In genomic region chr7:1665721-1666250, GRCh38 we compare ENCODE assay signal across 8 cellular contexts. TPM values are rescaled to one million over a fixed set of nuclear protein-coding genes. Genes with fewer than 3 reads are reported as not detected.
DNase-seq lines count a peak whose midpoint lies in the region; ATAC-seq and TF ChIP-seq lines count a peak whose summit lies in the region.

No MANE protein-coding gene starts in this region.

- H3K27me3 Mint-ChIP-seq in CD8-positive, alpha-beta T cell (ENCODE audit: low read depth) = peaks cover 26% of the 10 kb centered on the region
- peaks cover 8 to 53% (median 30%) of the 10 kb centered on the region in 5 donors for H3K27me3 Mint-ChIP-seq in naive thymus-derived CD8-positive, alpha-beta T cell
- peaks cover 25 to 26% of the 10 kb centered on the region in 2 donors for H3K27me3 Mint-ChIP-seq in CD4-positive, alpha-beta memory T cell

- TF ChIP-seq CTCF in CD8-positive, alpha-beta T cell (IDR thresholded peaks at IDR 0.05) = no peak
- TF ChIP-seq CTCF in KMS-11 (conservative IDR thresholded peaks at IDR 0.05; ENCODE audit: low read depth, low read length) = no peak

- POLR2A ChIA-PET in CD8-positive, alpha-beta T cell (lab: Charles Lee) = no interaction called here
- POLR2A ChIA-PET in naive thymus-derived CD8-positive, alpha-beta T cell (lab: Charles Lee) = no interaction called here
- POLR2A ChIA-PET in CD4-positive, alpha-beta memory T cell (lab: Charles Lee; ENCODE audit: partially characterized antibody) = no interaction called here

- intact Hi-C loops in CD8-positive, alpha-beta T cell (cut with DNase I, micrococcal nuclease) = loop anchor here in 1 of 2 experiments (2.0 to 5.0 kb wide), 3 partner anchors 77 to 681 kb away; no protein-coding TSS in a partner anchor
- intact Hi-C loops in CD4-positive, alpha-beta memory T cell (cut with micrococcal nuclease) = no loop called here

- H3K36me3 ChIP-seq in CD8-positive, alpha-beta T cell (ENCODE audit: insufficient read depth, low read length) = no peaks in the 10 kb centered on the region
- H3K36me3 ChIP-seq in KMS-11 (ENCODE audit: insufficient read depth) = no peaks in the 10 kb centered on the region
- H3K36me3 ChIP-seq in effector memory CD4-positive, alpha-beta T cell (ENCODE audit: control insufficient read depth, insufficient read depth, low read length) = no peaks in the 10 kb centered on the region
- H3K36me3 ChIP-seq in CD4-positive, alpha-beta memory T cell (ENCODE audit: insufficient read depth, low read length) = no peaks in the 10 kb centered on the region

- peak overlapping the region; percentile 19 for H3K4me3 ChIP-seq in CD8-positive, alpha-beta T cell (ENCODE audit: low read depth, low read length)
- no peak overlapping the region for H3K4me3 ChIP-seq in KMS-11 (IDR thresholded peaks at IDR 0.05; ENCODE audit: insufficient read depth, low read depth, low read length)
- H3K4me3 ChIP-seq in effector memory CD4-positive, alpha-beta T cell (ENCODE audit: insufficient read depth, low read depth, low read length, poor library complexity, severe bottlenecking) = peak overlapping the region; percentile 58
- no peak overlapping the region for H3K4me3 ChIP-seq in CD4-positive, alpha-beta memory T cell (ENCODE audit: low read length in 2 of 2)

- H3K4me1 ChIP-seq in CD8-positive, alpha-beta T cell (ENCODE audit: insufficient read depth, low read length) = peaks cover 23% of the 10 kb centered on the region
- peaks cover 4% of the 10 kb centered on the region for H3K4me1 ChIP-seq in KMS-11 (ENCODE audit: low read depth, poor library complexity, severe bottlenecking)
- H3K4me1 ChIP-seq in effector memory CD4-positive, alpha-beta T cell (ENCODE audit: control insufficient read depth, insufficient read depth, low read length, poor library complexity, severe bottlenecking) = peaks cover 41% of the 10 kb centered on the region
- peaks cover 13% of the 10 kb centered on the region for H3K4me1 ChIP-seq in CD4-positive, alpha-beta memory T cell (ENCODE audit: insufficient read depth, low read length)

- no peak overlapping the region for H3K9ac ChIP-seq in KMS-11

- no peak for ATAC-seq in CD8-positive, alpha-beta T cell
- peak; percentile 16 to 46 for ATAC-seq in naive thymus-derived CD8-positive, alpha-beta T cell
- ATAC-seq in GM18502 (IDR thresholded peaks at IDR 0.05; ENCODE audit: poor library complexity, unreplicated experiment) (no peak), GM21528 (IDR thresholded peaks at IDR 0.05; ENCODE audit: low FRiP score, unreplicated experiment) (no peak)

- no peak overlapping the region for H3K27ac ChIP-seq in CD8-positive, alpha-beta T cell (ENCODE audit: low read depth, low read length)
- H3K27ac ChIP-seq in KMS-11 = no peak overlapping the region
- H3K27ac ChIP-seq in effector memory CD4-positive, alpha-beta T cell (ENCODE audit: insufficient read depth, low read length, poor library complexity, severe bottlenecking) = no peak overlapping the region
- H3K27ac ChIP-seq in CD4-positive, alpha-beta memory T cell (ENCODE audit: low read depth, low read length) = no peak overlapping the region

- DNase-seq in CD8-positive, alpha-beta T cell = no peak
- DNase-seq in effector memory CD4-positive, alpha-beta T cell = no peak
- DNase-seq in naive thymus-derived CD8-positive, alpha-beta T cell = peak in 1 of 10 donors; percentile 14
- no peak for DNase-seq in CD4-positive, alpha-beta memory T cell
- DNase-seq in DMS79 treated with DMSO at 0.1 percent for 48 hours (lab: John Stamatoyannopoulos, UW) = no peak

- H3K4me3 Mint-ChIP-seq in CD8-positive, alpha-beta T cell = no peak overlapping the region
- H3K4me3 Mint-ChIP-seq in naive thymus-derived CD8-positive, alpha-beta T cell = peak overlapping the region in 1 of 10 donors; percentile 87
- no peak overlapping the region for H3K4me3 Mint-ChIP-seq in CD4-positive, alpha-beta memory T cell

- CTCF ChIA-PET in CD8-positive, alpha-beta T cell (lab: Charles Lee) = no interaction called here
- CTCF ChIA-PET in CD4-positive, alpha-beta memory T cell (lab: Charles Lee; ENCODE audit: partially characterized antibody) = no interaction called here

- H3K4me2 ChIP-seq in KMS-11 = peak overlapping the region; percentile 54; the same call in 1 of the 2 replicates

- H2AFZ ChIP-seq in KMS-11 (ENCODE audit: low read depth) = peak overlapping the region; percentile 41; the same call in 1 of the 2 replicates

- H3K4me1 Mint-ChIP-seq in CD8-positive, alpha-beta T cell (ENCODE audit: low read depth) = peaks cover 13% of the 10 kb centered on the region
- peaks cover 6 to 28% (median 16%) of the 10 kb centered on the region in 4 donors for H3K4me1 Mint-ChIP-seq in naive thymus-derived CD8-positive, alpha-beta T cell
- H3K4me1 Mint-ChIP-seq in CD4-positive, alpha-beta memory T cell = peaks cover 2 to 18% (median 6%) of the 10 kb centered on the region in 4 donors

- no peaks in the 10 kb centered on the region for H4K20me1 ChIP-seq in KMS-11 (ENCODE audit: insufficient read depth)

- no peaks in the 10 kb centered on the region for H3K79me2 ChIP-seq in KMS-11 (ENCODE audit: insufficient read depth, low read depth)

- no peaks in the 10 kb centered on the region for H3K36me3 Mint-ChIP-seq in CD8-positive, alpha-beta T cell
- peaks cover 0 to 5% (median 0%) of the 10 kb centered on the region in 3 donors for H3K36me3 Mint-ChIP-seq in naive thymus-derived CD8-positive, alpha-beta T cell
- H3K36me3 Mint-ChIP-seq in CD4-positive, alpha-beta memory T cell = no peaks in the 10 kb centered on the region

- H3K9me3 Mint-ChIP-seq in CD8-positive, alpha-beta T cell = no peaks in the 10 kb centered on the region
- no peaks in the 10 kb centered on the region for H3K9me3 Mint-ChIP-seq in naive thymus-derived CD8-positive, alpha-beta T cell
- H3K9me3 Mint-ChIP-seq in CD4-positive, alpha-beta memory T cell = peaks cover 0 to 4% (median 0%) of the 10 kb centered on the region in 8 donors

- H3K27ac Mint-ChIP-seq in CD8-positive, alpha-beta T cell = no peak overlapping the region
- no peak overlapping the region for H3K27ac Mint-ChIP-seq in naive thymus-derived CD8-positive, alpha-beta T cell
- H3K27ac Mint-ChIP-seq in CD4-positive, alpha-beta memory T cell = no peak overlapping the region

- peaks cover 3% of the 10 kb centered on the region for H3K27me3 ChIP-seq in CD8-positive, alpha-beta T cell (ENCODE audit: insufficient read depth, low read length)
- H3K27me3 ChIP-seq in KMS-11 (ENCODE audit: insufficient read depth, low read depth) = peaks cover 61% of the 10 kb centered on the region
- peaks cover 47% of the 10 kb centered on the region for H3K27me3 ChIP-seq in effector memory CD4-positive, alpha-beta T cell (replicated peaks; ENCODE audit: control insufficient read depth, insufficient read depth, low read length, poor library complexity, severe bottlenecking)
- peaks cover 13% of the 10 kb centered on the region for H3K27me3 ChIP-seq in CD4-positive, alpha-beta memory T cell (ENCODE audit: insufficient read depth, low read length)

- H3K9me3 ChIP-seq in CD8-positive, alpha-beta T cell (ENCODE audit: low read length) = no peaks in the 10 kb centered on the region
- H3K9me3 ChIP-seq in effector memory CD4-positive, alpha-beta T cell (ENCODE audit: control insufficient read depth, low read length) = no peaks in the 10 kb centered on the region
- H3K9me3 ChIP-seq in CD4-positive, alpha-beta memory T cell (ENCODE audit: control insufficient read depth in 1 of 2, low read length in 2 of 2) = no peaks in the 10 kb centered on the region

RNA-seq across cellular contexts. Expression of gene ELFN1, which starts 4.3 kb away (rescaled TPM):
- total RNA-seq in CD8-positive, alpha-beta T cell = not detected
- not detected for total RNA-seq in naive thymus-derived CD8-positive, alpha-beta T cell
- polyA plus RNA-seq in naive thymus-derived CD8-positive, alpha-beta T cell = not detected
- under 1 TPM in 1 of 2 experiments, not detected in 1; 0.12 TPM for total RNA-seq in CD4-positive, alpha-beta memory T cell
- not detected for polyA plus RNA-seq in CD4-positive, alpha-beta memory T cell

Comparison
In these comparisons a context has a peak if more than half of its experiments do, and no peak if none do; other contexts are left out.
1. ATAC-seq: peak in naive thymus-derived CD8-positive, alpha-beta T cell (2 of 2); none in CD8-positive, alpha-beta T cell (single experiment), GM18502 (single experiment) and GM21528 (single experiment).
2. H3K4me3 ChIP-seq: peak in CD8-positive, alpha-beta T cell (single experiment) and effector memory CD4-positive, alpha-beta T cell (single experiment); none in KMS-11 (single experiment) and CD4-positive, alpha-beta memory T cell (0 of 2).